Comparison of ENCODE assay signal across 9 cellular contexts in the genomic region with DNA sequence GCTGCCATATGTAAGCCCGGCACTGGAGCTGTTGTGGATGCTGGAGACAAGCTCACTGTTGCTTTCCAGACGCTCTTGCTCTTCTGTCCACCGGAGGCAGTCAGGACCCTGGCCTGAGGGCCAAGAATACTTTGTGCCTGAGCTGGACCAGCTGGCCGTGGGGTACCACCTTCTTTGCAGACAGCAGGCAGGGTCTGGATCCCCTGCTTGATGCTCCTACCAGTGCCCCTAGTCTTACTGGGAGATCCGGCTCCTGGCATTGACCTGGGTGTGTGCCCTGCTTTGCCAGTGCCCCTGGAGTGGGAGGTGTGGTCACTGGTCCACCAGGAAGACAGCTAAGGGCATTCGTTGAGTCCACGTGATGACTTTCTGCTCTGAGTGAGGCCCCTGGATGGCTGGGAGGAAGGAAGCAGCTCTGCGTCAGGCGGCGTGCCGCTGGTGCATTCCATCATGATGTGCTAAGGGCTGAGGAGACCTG. TPM values are rescaled to one million over a fixed set of nuclear protein-coding genes. Genes with fewer than 3 reads are reported as not detected.
DNase-seq lines count a peak whose midpoint lies in the region; ATAC-seq and TF ChIP-seq lines count a peak whose summit lies in the region.
"Had no signal": no experiment of that assay in that cellular context is flagged by ENCODE, and none has a peak within 500 bp of the region (broad histone marks: within the 10 kb centered on the region; RNA-seq: fewer than 3 reads in every experiment).

No MANE protein-coding gene starts in this region.

- no peak overlapping the region for H4K5ac ChIP-seq in mesendoderm (ENCODE audit: low read length)

- no peak overlapping the region for H3K4me3 ChIP-seq in BJ (ENCODE audit: low read depth, low read length)
- no peak overlapping the region for H3K4me3 ChIP-seq in HCT116 (replicated peaks in 1 of 2; ENCODE audit: low read depth in 1 of 2, low read length in 2 of 2)
- no peak overlapping the region for H3K4me3 ChIP-seq in astrocyte of the spinal cord (ENCODE audit: low read depth, low read length)
- H3K4me3 ChIP-seq in mesendoderm (ENCODE audit: low read length): no peak overlapping the region

- no peaks in the 10 kb centered on the region for H3K9me3 ChIP-seq in HCT116 (ENCODE audit: control insufficient read depth in 1 of 2, insufficient read depth in 1 of 2, low read depth in 1 of 2, low read length in 2 of 2)

- H3K27me3 Mint-ChIP-seq in naive B cell: no peaks in the 10 kb centered on the region

- no peak overlapping the region for H4K8ac ChIP-seq in mesendoderm (ENCODE audit: low read depth, low read length)

- peaks cover 49 to 59% (median 50%) of the 10 kb centered on the region in 3 donors for H3K4me1 Mint-ChIP-seq in naive B cell

- H3K27me3 ChIP-seq in BJ (ENCODE audit: control insufficient read depth, insufficient read depth, low read length) (no peaks in the 10 kb centered on the region), HCT116 (ENCODE audit: insufficient read depth, low read length) (no peaks in the 10 kb centered on the region), mesendoderm (ENCODE audit: insufficient read depth, low read length, poor library complexity) (no peaks in the 10 kb centered on the region)

- in situ Hi-C loops in astrocyte of the spinal cord (cut with HindIII; ENCODE audit: low sequenced_read_pairs): no loop called here

- no peaks in the 10 kb centered on the region for H3K9me3 Mint-ChIP-seq in naive B cell

- 0 out of 2 replicates have a peak, but pooled peaks have one; percentile 22 for TF ChIP-seq CTCF in BJ (IDR thresholded peaks at IDR 0.05; ENCODE audit: insufficient read depth, low read depth, low read length)
- TF ChIP-seq CTCF in HCT116 (IDR thresholded peaks at IDR 0.05 in 2 of 3, conservative IDR thresholded peaks at IDR 0.05 in 1 of 3; ENCODE audit: borderline replicate concordance in 1 of 3, insufficient read depth in 1 of 3, low read depth in 2 of 3, low read length in 2 of 3): peak in 2 of 3 experiments; percentile 50 to 53; a peak in 4 of 6 replicates
- peak; percentile 36 for TF ChIP-seq CTCF in astrocyte of the spinal cord (IDR thresholded peaks at IDR 0.05; ENCODE audit: low read depth, low read length)

- H3K4me1 ChIP-seq in HCT116 (ENCODE audit: control insufficient read depth in 1 of 2, insufficient read depth in 2 of 2, low read length in 2 of 2) (peaks cover 26 to 39% of the 10 kb centered on the region in 2 experiments), mesendoderm (ENCODE audit: control insufficient read depth, low read depth, low read length) (peaks cover 2% of the 10 kb centered on the region)

- intact Hi-C loops in HCT116 (cut with micrococcal nuclease): no loop called here

- H3K79me1 ChIP-seq in mesendoderm (ENCODE audit: low read length): no peaks in the 10 kb centered on the region

- peak; percentile 48 for ATAC-seq in HCT116
- no peak for ATAC-seq in naive B cell (ENCODE audit: low read depth in 2 of 2)
- ATAC-seq in GM21737 (IDR thresholded peaks at IDR 0.05; ENCODE audit: unreplicated experiment): no peak

- H3K56ac ChIP-seq in mesendoderm (ENCODE audit: low read length): no peak overlapping the region

- no peaks in the 10 kb centered on the region for H3K79me2 ChIP-seq in HCT116 (ENCODE audit: insufficient read depth, low read length)
- peaks cover 2% of the 10 kb centered on the region for H3K79me2 ChIP-seq in mesendoderm (ENCODE audit: control insufficient read depth, insufficient read depth, low read length)

- no peak for TF ChIP-seq POLR2A in HCT116 (IDR thresholded peaks at IDR 0.05; ENCODE audit: borderline replicate concordance, extremely low read depth, insufficient read depth, insufficient read length)

- no TSS peak for BruUV-seq in HCT116 (replicated peaks; lab: Mats Ljungman, UMichigan)

- CTCF ChIA-PET in BJ (lab: Yijun Ruan, JAX): interaction anchor here (0.7 to 2.8 kb wide), 11 partner anchors 8 to 308 kb away, joined by 3 to 11 read pairs (median 3); no protein-coding TSS in a partner anchor
- CTCF ChIA-PET in HCT116 (lab: Charles Lee): interaction anchor here (0.5 to 1.6 kb wide), 6 partner anchors 8 to 88 kb away, joined by 3 to 23 read pairs (median 6); no protein-coding TSS in a partner anchor

- H2AFZ ChIP-seq in HCT116 (ENCODE audit: low read depth, low read length, poor library complexity, severe bottlenecking): no peak overlapping the region

- POLR2A ChIA-PET in BJ (lab: Charles Lee): no interaction called here
- POLR2A ChIA-PET in HCT116 (lab: Charles Lee): no interaction called here

- H2BK15ac ChIP-seq in mesendoderm (replicated peaks; ENCODE audit: low read depth): no peak overlapping the region

- no peak overlapping the region for H2AK5ac ChIP-seq in mesendoderm (ENCODE audit: low read length)

- H3K36me3 ChIP-seq in BJ (ENCODE audit: control insufficient read depth, insufficient read depth, low read length) (peaks cover 2% of the 10 kb centered on the region), HCT116 (ENCODE audit: control insufficient read depth in 1 of 2, insufficient read depth in 2 of 2, low read length in 2 of 2) (no peaks in the 10 kb centered on the region), mesendoderm (ENCODE audit: control insufficient read depth, insufficient read depth, low read length) (peaks cover 4% of the 10 kb centered on the region)

- peak overlapping the region in 7 of 8 donors; percentile 8 to 89 (median 67) for H3K4me3 Mint-ChIP-seq in naive B cell

- H3K4me2 ChIP-seq in HCT116 (ENCODE audit: low read length) (no peak overlapping the region), mesendoderm (ENCODE audit: low read length) (no peak overlapping the region)

- DNase-seq in BJ (ENCODE audit: low read depth): no peak
- DNase-seq in HCT116 (ENCODE audit: low read depth, low spot score): no peak
- no peak for DNase-seq in astrocyte of the spinal cord (ENCODE audit: low read depth, low spot score)
- DNase-seq in naive B cell: no peak
- no peak for DNase-seq in globus pallidus (ENCODE audit: low spot score)
- no peak for DNase-seq in mesendoderm
- DNase-seq in retina: no peak
- DNase-seq: NCI-H1092 had no signal

- H3K27ac ChIP-seq in HCT116 (ENCODE audit: low read depth, low read length) (no peak overlapping the region), mesendoderm (ENCODE audit: low read depth, low read length) (no peak overlapping the region)

- no peaks in the 10 kb centered on the region for H4K20me1 ChIP-seq in HCT116 (ENCODE audit: insufficient read depth)

- no peaks in the 10 kb centered on the region for H3K9me2 ChIP-seq in HCT116 (ENCODE audit: insufficient read depth)

- no peak overlapping the region for H3K9ac ChIP-seq in HCT116 (ENCODE audit: low read length)
- no peak overlapping the region for H3K9ac ChIP-seq in mesendoderm (ENCODE audit: low read length)

- H3K18ac ChIP-seq in mesendoderm (ENCODE audit: low read length): no peak overlapping the region

- 0 out of 2 replicates have a peak, but pooled peaks have one; percentile 17 for TF ChIP-seq RAD21 in HCT116 (IDR thresholded peaks at IDR 0.05; ENCODE audit: low read depth)

- H3K23ac ChIP-seq in mesendoderm (ENCODE audit: low read length): no peak overlapping the region

- H2BK120ac ChIP-seq in mesendoderm (ENCODE audit: low read depth, low read length): no peak overlapping the region

- H3K27ac Mint-ChIP-seq in naive B cell: peak overlapping the region; percentile 99 to 100 (median 100)

- no CpG with 5 or more reads among the region's 11 CpGs for WGBS in mesendoderm (ENCODE audit: extremely low coverage, insufficient coverage, low lambda C conversion rate)

- no peak overlapping the region for H3K4ac ChIP-seq in mesendoderm (ENCODE audit: low read depth, low read length)

- RAD21 ChIA-PET in HCT116 (lab: Charles Lee; ENCODE audit: low non-redundant PET in 1 of 2, low total read pairs in 2 of 2, uncharacterized antibody in 2 of 2, unreplicated experiment in 2 of 2): no interaction called here

- H3K36me3 Mint-ChIP-seq in naive B cell: no peaks in the 10 kb centered on the region

- no peak overlapping the region for H2BK5ac ChIP-seq in mesendoderm (ENCODE audit: low read length)

TF ChIP-seq in HCT116, 20 proteins besides CTCF, POLR2A, EP300 and RAD21:
- TF ChIP-seq SRF (IDR thresholded peaks at IDR 0.05; ENCODE audit: low read depth): no peak
- TF ChIP-seq ELF1 (IDR thresholded peaks at IDR 0.05; ENCODE audit: borderline replicate concordance, low read depth): no peak
- no peak for TF ChIP-seq EZH2 (IDR thresholded peaks at IDR 0.05)
- TF ChIP-seq SP1 (IDR thresholded peaks at IDR 0.05; ENCODE audit: low read depth): no peak
- TF ChIP-seq POLR2AphosphoS5 (IDR thresholded peaks at IDR 0.05; ENCODE audit: low read depth, low read length): no peak
- TF ChIP-seq JUND (IDR thresholded peaks at IDR 0.05): no peak
- TF ChIP-seq TCF7L2 (IDR thresholded peaks at IDR 0.05; ENCODE audit: borderline replicate concordance, extremely low read depth, insufficient read depth, insufficient read length): no peak
- no peak for TF ChIP-seq ZNF274 (IDR thresholded peaks at IDR 0.05; ENCODE audit: low read depth, low read length)

RNA-seq across cellular contexts. Expression of a gene that starts 59.3 kb away (rescaled TPM):
- polyA plus RNA-seq in BJ (2011; rRNA removed) (50.4 and 58.5 TPM in 2 replicates), naive B cell (ENCODE audit: low read depth in 6 of 6) (10 to 100 TPM; 45.8 to 88.7 (median 68.2) TPM)
- polyA minus RNA-seq in BJ (2011; rRNA and poly(A)+ RNA removed): 31.3 and 33.0 TPM in 2 replicates
- total RNA-seq in HCT116 (2021; ENCODE audit: unreplicated experiment): 76.9 TPM
- polyA plus RNA-seq in HCT116 (2012): 55.4 and 60.6 TPM in 2 replicates
- 86.5 TPM for polyA plus RNA-seq in mesendoderm (2013, experiment 1 of 2)
- polyA plus RNA-seq in mesendoderm (2013, experiment 2 of 2): 91.0 TPM
